Comparison of ENCODE assay signal across 8 cellular contexts in the genomic region with DNA sequence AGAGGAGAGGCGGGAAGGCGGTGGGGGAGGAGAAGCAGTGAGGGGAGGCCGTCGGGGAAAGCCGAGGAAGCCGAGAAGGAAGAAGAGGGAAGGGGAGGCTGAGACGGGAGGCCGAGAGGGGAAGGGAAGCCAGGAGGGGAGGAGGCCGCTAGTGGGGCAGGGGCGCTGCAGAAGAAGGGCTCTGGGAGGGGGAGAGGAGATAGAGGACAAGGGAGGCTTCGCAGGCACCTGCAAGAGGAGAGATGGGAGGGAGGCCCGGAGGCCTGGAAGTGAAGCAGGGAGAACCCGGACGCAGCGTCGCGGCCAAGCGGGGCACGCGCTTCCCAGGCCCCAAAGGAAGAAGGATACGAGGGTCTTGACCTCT. TPM values are rescaled to one million over a fixed set of nuclear protein-coding genes. Genes with fewer than 3 reads are reported as not detected.
A peak's percentile ranks its signal among the peaks of the same experiment; 100 is the strongest.
DNase-seq lines count a peak whose midpoint lies in the region; TF ChIP-seq lines count a peak whose summit lies in the region.

No MANE protein-coding gene starts in this region.

- intact Hi-C loops in adrenal gland (cut with DNase I) (no loop called here), stomach (cut with DNase I; ENCODE audit: low total_unique reads) (no loop called here)

- TF ChIP-seq EP300 in stomach (IDR thresholded peaks at IDR 0.05), result no peak

- peak overlapping the region; percentile 54 for H3K9ac ChIP-seq in iPS-18a (ENCODE audit: low read length)

- H3K4me1 ChIP-seq in adrenal gland (replicated peaks in 1 of 2) (peaks cover 15 to 24% of the 10 kb centered on the region in 2 donors), iPS-18a (ENCODE audit: control insufficient read depth, low read depth, low read length) (peaks cover 18% of the 10 kb centered on the region), stomach (peaks cover 26 to 42% (median 35%) of the 10 kb centered on the region in 4 donors)

- no peaks in the 10 kb centered on the region for H3K9me3 ChIP-seq in adrenal gland (replicated peaks in 1 of 3)
- no peaks in the 10 kb centered on the region for H3K9me3 ChIP-seq in iPS-18a (ENCODE audit: control insufficient read depth, low read depth, low read length)
- no peaks in the 10 kb centered on the region for H3K9me3 ChIP-seq in stomach

- DNase-seq in NCI-H524 (lab: John Stamatoyannopoulos, UW) (peak; percentile 47 to 48), NCI-H524 treated with DMSO at 0.1 percent for 48 hours (lab: John Stamatoyannopoulos, UW) (no peak), HuH-7.5 (ENCODE audit: low spot score) (peak; percentile 54), adrenal gland (peak in 1 of 7 donors; percentile 21), stomach (no peak), CD1c-positive myeloid dendritic cell (ENCODE audit: extremely low spot score) (no peak), AG08395 (ENCODE audit: low spot score) (no peak)

- H3K4me3 ChIP-seq in adrenal gland (peak overlapping the region in 3 of 4 donors; percentile 45 to 90 (median 73)), iPS-18a (ENCODE audit: low read length) (peak overlapping the region; percentile 74), stomach (peak overlapping the region; percentile 62 to 75 (median 73))

- no peaks in the 10 kb centered on the region for H3K36me3 ChIP-seq in adrenal gland (replicated peaks in 1 of 2)
- no peaks in the 10 kb centered on the region for H3K36me3 ChIP-seq in iPS-18a (ENCODE audit: control insufficient read depth, low read depth, low read length)
- H3K36me3 ChIP-seq in stomach, result no peaks in the 10 kb centered on the region

- H3K27me3 ChIP-seq in adrenal gland, result no peaks in the 10 kb centered on the region
- peaks cover 33% of the 10 kb centered on the region for H3K27me3 ChIP-seq in iPS-18a (ENCODE audit: control insufficient read depth, insufficient read depth, low read length)
- H3K27me3 ChIP-seq in stomach, result peaks cover 0 to 13% (median 0%) of the 10 kb centered on the region in 3 donors

- WGBS in adrenal gland, 4 donors, result 2 to 5% (median 5%) methylated on average over 21 of the region's 21 CpGs
- WGBS in stomach, 5 donors, result 3 to 6% (median 5%) methylated on average over 21 of the region's 21 CpGs

- peak overlapping the region; percentile 64 to 97 (median 89) for H3K27ac ChIP-seq in adrenal gland
- H3K27ac ChIP-seq in iPS-18a (ENCODE audit: low read length), result no peak overlapping the region
- H3K27ac ChIP-seq in stomach, result peak overlapping the region; percentile 94 to 98 (median 95)

- TF ChIP-seq POLR2A in adrenal gland (IDR thresholded peaks at IDR 0.05), result no peak
- TF ChIP-seq POLR2A in stomach (IDR thresholded peaks at IDR 0.05), result no peak

- TF ChIP-seq CTCF in adrenal gland (IDR thresholded peaks at IDR 0.05) (peak in 1 of 6 experiments; percentile 4), stomach (IDR thresholded peaks at IDR 0.05) (no peak)

RNA-seq across cellular contexts. Expression of a gene that starts 2.3 kb away (rescaled TPM):
- total RNA-seq in adrenal gland (10 to 100 TPM in 5 of 8 donors, 1 to 10 TPM in 3; 3.7 to 19.4 (median 11.0) TPM), stomach (10 to 100 TPM in 3 of 5 donors, 1 to 10 TPM in 1, not detected in 1; 4.9 to 32.2 (median 19.5) TPM)
- polyA plus RNA-seq in adrenal gland (1 to 10 TPM; 6.2 to 9.7 (median 9.1) TPM), stomach (10 to 100 TPM in 1 of 3 donors, 1 to 10 TPM in 2; 9.6 to 23.1 (median 10.0) TPM)

RNA-seq across cellular contexts. Expression of a gene that starts 41.6 kb away (rescaled TPM):
- 10 to 100 TPM; 12.2 to 31.7 (median 22.8) TPM for total RNA-seq in adrenal gland
- 10 to 100 TPM in 1 of 3 donors, 1 to 10 TPM in 2; 5.1 to 38.7 (median 8.5) TPM for polyA plus RNA-seq in adrenal gland
- total RNA-seq in stomach, result 10 to 100 TPM in 2 of 5 donors, 1 to 10 TPM in 2, under 1 TPM in 1; 0.58 to 26.3 (median 5.4) TPM
- polyA plus RNA-seq in stomach, result 10 to 100 TPM; 12.1 to 23.7 (median 21.0) TPM

Comparison
In these comparisons a context has a peak if more than half of its experiments do, and no peak if none do; other contexts are left out.
1. DNase-seq: peak in NCI-H524 (2 of 2) and HuH-7.5 (single experiment); none in NCI-H524 treated with DMSO at 0.1 percent for 48 hours (single experiment), stomach (single experiment), CD1c-positive myeloid dendritic cell (single experiment) and AG08395 (single experiment).
2. Peak in every context shown above with its lines, with median percentiles within 50 percentile points of each other: H3K4me3 ChIP-seq.